1 cellular context compared by ENCODE assay signal in genomic region chr3:47380601-47381316, GRCh38.
A peak's percentile ranks its signal among the peaks of the same experiment; 100 is the strongest.
TF ChIP-seq lines count a peak whose summit lies in the region.

TSS of gene PTPN23 (plus strand) at chr3:47381021. CDS start at chr3:47381097, 76 bp downstream.

TF ChIP-seq in HEK293, 187 proteins besides CTCF, POLR2A, EP300 and RAD21 (continued from another document and continues in another):
- TF ChIP-seq, protein P1, sequence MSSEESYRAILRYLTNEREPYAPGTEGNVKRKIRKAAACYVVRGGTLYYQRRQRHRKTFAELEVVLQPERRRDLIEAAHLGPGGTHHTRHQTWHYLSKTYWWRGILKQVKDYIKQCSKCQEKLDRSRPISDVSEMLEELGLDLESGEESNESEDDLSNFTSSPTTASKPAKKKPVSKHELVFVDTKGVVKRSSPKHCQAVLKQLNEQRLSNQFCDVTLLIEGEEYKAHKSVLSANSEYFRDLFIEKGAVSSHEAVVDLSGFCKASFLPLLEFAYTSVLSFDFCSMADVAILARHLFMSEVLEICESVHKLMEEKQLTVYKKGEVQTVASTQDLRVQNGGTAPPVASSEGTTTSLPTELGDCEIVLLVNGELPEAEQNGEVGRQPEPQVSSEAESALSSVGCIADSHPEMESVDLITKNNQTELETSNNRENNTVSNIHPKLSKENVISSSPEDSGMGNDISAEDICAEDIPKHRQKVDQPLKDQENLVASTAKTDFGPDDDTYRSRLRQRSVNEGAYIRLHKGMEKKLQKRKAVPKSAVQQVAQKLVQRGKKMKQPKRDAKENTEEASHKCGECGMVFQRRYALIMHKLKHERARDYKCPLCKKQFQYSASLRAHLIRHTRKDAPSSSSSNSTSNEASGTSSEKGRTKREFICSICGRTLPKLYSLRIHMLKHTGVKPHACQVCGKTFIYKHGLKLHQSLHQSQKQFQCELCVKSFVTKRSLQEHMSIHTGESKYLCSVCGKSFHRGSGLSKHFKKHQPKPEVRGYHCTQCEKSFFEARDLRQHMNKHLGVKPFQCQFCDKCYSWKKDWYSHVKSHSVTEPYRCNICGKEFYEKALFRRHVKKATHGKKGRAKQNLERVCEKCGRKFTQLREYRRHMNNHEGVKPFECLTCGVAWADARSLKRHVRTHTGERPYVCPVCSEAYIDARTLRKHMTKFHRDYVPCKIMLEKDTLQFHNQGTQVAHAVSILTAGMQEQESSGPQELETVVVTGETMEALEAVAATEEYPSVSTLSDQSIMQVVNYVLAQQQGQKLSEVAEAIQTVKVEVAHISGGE (tag by site-specific recombination; conservative IDR thresholded peaks at IDR 0.05; ENCODE audit: low read depth): peak; percentile 71
- no peak for TF ChIP-seq ZNF48 (tag by site-specific recombination; IDR thresholded peaks at IDR 0.05)
- TF ChIP-seq ZNF157 (tag by site-specific recombination; IDR thresholded peaks at IDR 0.05): no peak
- no peak for TF ChIP-seq ZNF514 (tag by site-specific recombination; IDR thresholded peaks at IDR 0.05)
- no peak for TF ChIP-seq ZNF132 (tag by site-specific recombination; IDR thresholded peaks at IDR 0.05; ENCODE audit: borderline replicate concordance)
- TF ChIP-seq ZNF366 (tag by site-specific recombination; conservative IDR thresholded peaks at IDR 0.05): no peak; the same call in 1 of the 2 replicates
- TF ChIP-seq, protein P2, sequence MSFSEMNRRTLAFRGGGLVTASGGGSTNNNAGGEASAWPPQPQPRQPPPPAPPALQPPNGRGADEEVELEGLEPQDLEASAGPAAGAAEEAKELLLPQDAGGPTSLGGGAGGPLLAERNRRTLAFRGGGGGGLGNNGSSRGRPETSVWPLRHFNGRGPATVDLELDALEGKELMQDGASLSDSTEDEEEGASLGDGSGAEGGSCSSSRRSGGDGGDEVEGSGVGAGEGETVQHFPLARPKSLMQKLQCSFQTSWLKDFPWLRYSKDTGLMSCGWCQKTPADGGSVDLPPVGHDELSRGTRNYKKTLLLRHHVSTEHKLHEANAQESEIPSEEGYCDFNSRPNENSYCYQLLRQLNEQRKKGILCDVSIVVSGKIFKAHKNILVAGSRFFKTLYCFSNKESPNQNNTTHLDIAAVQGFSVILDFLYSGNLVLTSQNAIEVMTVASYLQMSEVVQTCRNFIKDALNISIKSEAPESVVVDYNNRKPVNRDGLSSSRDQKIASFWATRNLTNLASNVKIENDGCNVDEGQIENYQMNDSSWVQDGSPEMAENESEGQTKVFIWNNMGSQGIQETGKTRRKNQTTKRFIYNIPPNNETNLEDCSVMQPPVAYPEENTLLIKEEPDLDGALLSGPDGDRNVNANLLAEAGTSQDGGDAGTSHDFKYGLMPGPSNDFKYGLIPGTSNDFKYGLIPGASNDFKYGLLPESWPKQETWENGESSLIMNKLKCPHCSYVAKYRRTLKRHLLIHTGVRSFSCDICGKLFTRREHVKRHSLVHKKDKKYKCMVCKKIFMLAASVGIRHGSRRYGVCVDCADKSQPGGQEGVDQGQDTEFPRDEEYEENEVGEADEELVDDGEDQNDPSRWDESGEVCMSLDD (tag by site-specific recombination; IDR thresholded peaks at IDR 0.05): no peak
- TF ChIP-seq ZBTB48 (tag by site-specific recombination; IDR thresholded peaks at IDR 0.05): no peak
- TF ChIP-seq, protein P3, sequence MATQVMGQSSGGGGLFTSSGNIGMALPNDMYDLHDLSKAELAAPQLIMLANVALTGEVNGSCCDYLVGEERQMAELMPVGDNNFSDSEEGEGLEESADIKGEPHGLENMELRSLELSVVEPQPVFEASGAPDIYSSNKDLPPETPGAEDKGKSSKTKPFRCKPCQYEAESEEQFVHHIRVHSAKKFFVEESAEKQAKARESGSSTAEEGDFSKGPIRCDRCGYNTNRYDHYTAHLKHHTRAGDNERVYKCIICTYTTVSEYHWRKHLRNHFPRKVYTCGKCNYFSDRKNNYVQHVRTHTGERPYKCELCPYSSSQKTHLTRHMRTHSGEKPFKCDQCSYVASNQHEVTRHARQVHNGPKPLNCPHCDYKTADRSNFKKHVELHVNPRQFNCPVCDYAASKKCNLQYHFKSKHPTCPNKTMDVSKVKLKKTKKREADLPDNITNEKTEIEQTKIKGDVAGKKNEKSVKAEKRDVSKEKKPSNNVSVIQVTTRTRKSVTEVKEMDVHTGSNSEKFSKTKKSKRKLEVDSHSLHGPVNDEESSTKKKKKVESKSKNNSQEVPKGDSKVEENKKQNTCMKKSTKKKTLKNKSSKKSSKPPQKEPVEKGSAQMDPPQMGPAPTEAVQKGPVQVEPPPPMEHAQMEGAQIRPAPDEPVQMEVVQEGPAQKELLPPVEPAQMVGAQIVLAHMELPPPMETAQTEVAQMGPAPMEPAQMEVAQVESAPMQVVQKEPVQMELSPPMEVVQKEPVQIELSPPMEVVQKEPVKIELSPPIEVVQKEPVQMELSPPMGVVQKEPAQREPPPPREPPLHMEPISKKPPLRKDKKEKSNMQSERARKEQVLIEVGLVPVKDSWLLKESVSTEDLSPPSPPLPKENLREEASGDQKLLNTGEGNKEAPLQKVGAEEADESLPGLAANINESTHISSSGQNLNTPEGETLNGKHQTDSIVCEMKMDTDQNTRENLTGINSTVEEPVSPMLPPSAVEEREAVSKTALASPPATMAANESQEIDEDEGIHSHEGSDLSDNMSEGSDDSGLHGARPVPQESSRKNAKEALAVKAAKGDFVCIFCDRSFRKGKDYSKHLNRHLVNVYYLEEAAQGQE (tag by site-specific recombination; IDR thresholded peaks at IDR 0.05): no peak
- TF ChIP-seq, protein P4, sequence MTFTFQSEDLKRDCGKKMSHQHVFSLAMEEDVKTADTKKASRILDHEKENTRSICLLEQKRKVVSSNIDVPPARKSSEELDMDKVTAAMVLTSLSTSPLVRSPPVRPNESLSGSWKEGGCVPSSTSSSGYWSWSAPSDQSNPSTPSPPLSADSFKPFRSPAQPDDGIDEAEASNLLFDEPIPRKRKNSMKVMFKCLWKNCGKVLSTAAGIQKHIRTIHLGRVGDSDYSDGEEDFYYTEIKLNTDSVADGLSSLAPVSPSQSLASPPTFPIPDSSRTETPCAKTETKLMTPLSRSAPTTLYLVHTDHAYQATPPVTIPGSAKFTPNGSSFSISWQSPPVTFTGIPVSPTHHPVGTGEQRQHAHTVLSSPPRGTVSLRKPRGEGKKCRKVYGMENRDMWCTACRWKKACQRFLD (tag by site-specific recombination; IDR thresholded peaks at IDR 0.05): no peak
- no peak for TF ChIP-seq ZNF701 (tag by site-specific recombination; IDR thresholded peaks at IDR 0.05)
- TF ChIP-seq KLF17 (tag by site-specific recombination; IDR thresholded peaks at IDR 0.05): peak; percentile 60
- no peak for TF ChIP-seq ZBTB6 (tag by site-specific recombination; IDR thresholded peaks at IDR 0.05)
- peak; percentile 75 for TF ChIP-seq IKZF3 (tag by site-specific recombination; IDR thresholded peaks at IDR 0.05)
- TF ChIP-seq ZNF747 (tag by site-specific recombination; IDR thresholded peaks at IDR 0.05): no peak
- TF ChIP-seq ZNF555 (tag by site-specific recombination; conservative IDR thresholded peaks at IDR 0.05): no peak
- no peak for TF ChIP-seq ZNF223 (tag by site-specific recombination; IDR thresholded peaks at IDR 0.05)
- TF ChIP-seq ZNF544 (tag by site-specific recombination; IDR thresholded peaks at IDR 0.05): no peak
- TF ChIP-seq ZNF239 (tag by site-specific recombination; IDR thresholded peaks at IDR 0.05): peak; percentile 81; the same call in 1 of the 2 replicates
- TF ChIP-seq TRIM28 (IDR thresholded peaks at IDR 0.05; ENCODE audit: borderline replicate concordance, low read length): no peak
- no peak for TF ChIP-seq ZNF707 (tag by site-specific recombination; IDR thresholded peaks at IDR 0.05)
- peak; percentile 46; the same call in 1 of the 2 replicates for TF ChIP-seq GLIS1 (tag by site-specific recombination; IDR thresholded peaks at IDR 0.05)
- TF ChIP-seq ZNF274 (IDR thresholded peaks at IDR 0.05; ENCODE audit: low read length): no peak
- TF ChIP-seq ZNF274 (tag by site-specific recombination; IDR thresholded peaks at IDR 0.05; ENCODE audit: borderline replicate concordance): no peak
- TF ChIP-seq ZNF677 (tag by site-specific recombination; IDR thresholded peaks at IDR 0.05): no peak
- TF ChIP-seq ZFP69B (tag by site-specific recombination; IDR thresholded peaks at IDR 0.05): peak; percentile 30; the same call in 1 of the 2 replicates
- no peak for TF ChIP-seq ZNF558 (tag by site-specific recombination; IDR thresholded peaks at IDR 0.05)
- peak; percentile 81; the same call in 1 of the 2 replicates for TF ChIP-seq REPIN1 (tag by site-specific recombination; IDR thresholded peaks at IDR 0.05; ENCODE audit: low read depth)
- no peak for TF ChIP-seq ZBTB49 (tag by site-specific recombination; IDR thresholded peaks at IDR 0.05; ENCODE audit: low read depth)
- no peak for TF ChIP-seq ZNF214 (tag by site-specific recombination; IDR thresholded peaks at IDR 0.05; ENCODE audit: borderline replicate concordance)
- TF ChIP-seq ZNF26 (tag by site-specific recombination; IDR thresholded peaks at IDR 0.05): no peak
- TF ChIP-seq ZNF426 (tag by site-specific recombination; IDR thresholded peaks at IDR 0.05): no peak
- TF ChIP-seq KLF16 (tag by site-specific recombination; IDR thresholded peaks at IDR 0.05): 0 out of 2 replicates have a peak, but pooled peaks have one; percentile 79
- TF ChIP-seq ZNF133 (tag by site-specific recombination; IDR thresholded peaks at IDR 0.05): peak; percentile 51; the same call in 1 of the 2 replicates
- no peak for TF ChIP-seq SALL2 (tag by site-specific recombination; IDR thresholded peaks at IDR 0.05; ENCODE audit: borderline replicate concordance)
- no peak for TF ChIP-seq ZBTB1 (tag by site-specific recombination; IDR thresholded peaks at IDR 0.05)
- peak; percentile 91 for TF ChIP-seq HIC1 (tag by site-specific recombination; IDR thresholded peaks at IDR 0.05)
- TF ChIP-seq ZNF292 (tag by site-specific recombination; IDR thresholded peaks at IDR 0.05; ENCODE audit: borderline replicate concordance, low read depth): no peak
- no peak for TF ChIP-seq SCRT2 (tag by site-specific recombination; IDR thresholded peaks at IDR 0.05)
- no peak for TF ChIP-seq ZSCAN18 (tag by site-specific recombination; IDR thresholded peaks at IDR 0.05)
